Comparison of ENCODE assay signal across 1 cellular context in genomic region chr2:69013123-69013836, GRCh38.
TF ChIP-seq lines count a peak whose summit lies in the region.

Gene ANTXR1, plus strand, starts transcription at chr2:69013179. Its CDS starts 321 bp downstream, at chr2:69013500.

TF ChIP-seq in HepG2, 621 proteins besides CTCF, POLR2A, EP300 and RAD21 (continued from another document and continues in another):
- TF ChIP-seq ARID4A (CRISPR knock-in tag; IDR thresholded peaks at IDR 0.05; ENCODE audit: borderline replicate concordance): peak; percentile 56
- TF ChIP-seq ZNF138 (CRISPR knock-in tag; IDR thresholded peaks at IDR 0.05; ENCODE audit: low read depth): no peak
- TF ChIP-seq MYC (CRISPR knock-in tag; IDR thresholded peaks at IDR 0.05; ENCODE audit: borderline replicate concordance): peak; percentile 32; the same call in 1 of the 2 replicates
- TF ChIP-seq ZNF569 (CRISPR knock-in tag; IDR thresholded peaks at IDR 0.05; ENCODE audit: borderline replicate concordance): no peak
- TF ChIP-seq FOXJ3 (CRISPR knock-in tag; IDR thresholded peaks at IDR 0.05; ENCODE audit: borderline replicate concordance): no peak
- TF ChIP-seq HOMEZ (CRISPR knock-in tag; IDR thresholded peaks at IDR 0.05; ENCODE audit: low read depth): no peak
- peak; percentile 32; the same call in 1 of the 2 replicates for TF ChIP-seq KDM5A (IDR thresholded peaks at IDR 0.05; ENCODE audit: borderline replicate concordance, low read length)
- 0 out of 2 replicates have a peak, but pooled peaks have one; percentile 3 for TF ChIP-seq ZNF891 (CRISPR knock-in tag; IDR thresholded peaks at IDR 0.05)
- TF ChIP-seq ZNF75D (CRISPR knock-in tag; IDR thresholded peaks at IDR 0.05; ENCODE audit: borderline replicate concordance): no peak
- peak; percentile 91 for TF ChIP-seq NFIB (CRISPR knock-in tag; IDR thresholded peaks at IDR 0.05; ENCODE audit: borderline replicate concordance)
- TF ChIP-seq ZNF280D (CRISPR knock-in tag; IDR thresholded peaks at IDR 0.05): peak; percentile 51; the same call in 1 of the 2 replicates
- peak; percentile 92; the same call in 1 of the 2 replicates for TF ChIP-seq ZNF605 (CRISPR knock-in tag; IDR thresholded peaks at IDR 0.05)
- TF ChIP-seq SALL2 (CRISPR knock-in tag; IDR thresholded peaks at IDR 0.05): no peak; the same call in 1 of the 2 replicates
- no peak for TF ChIP-seq ADNP (CRISPR knock-in tag; IDR thresholded peaks at IDR 0.05)
- TF ChIP-seq ZNF639 (CRISPR knock-in tag; conservative IDR thresholded peaks at IDR 0.05): no peak
- TF ChIP-seq ZNF512 (CRISPR knock-in tag; IDR thresholded peaks at IDR 0.05): 0 out of 2 replicates have a peak, but pooled peaks have one; percentile 35
- no peak for TF ChIP-seq NCOA1 (CRISPR knock-in tag; IDR thresholded peaks at IDR 0.05)
- peak; percentile 83; the same call in 1 of the 2 replicates for TF ChIP-seq SIX4 (CRISPR knock-in tag; IDR thresholded peaks at IDR 0.05)
- peak; percentile 56; the same call in 1 of the 2 replicates for TF ChIP-seq ZFY (CRISPR knock-in tag; IDR thresholded peaks at IDR 0.05)
- peak; percentile 71 for TF ChIP-seq KMT2B (CRISPR knock-in tag; IDR thresholded peaks at IDR 0.05)
- TF ChIP-seq RBFOX2 (IDR thresholded peaks at IDR 0.05; ENCODE audit: low read depth, low read length): peak; percentile 58
- TF ChIP-seq ZNF800 (CRISPR knock-in tag; IDR thresholded peaks at IDR 0.05): peak; percentile 100
- TF ChIP-seq HES4 (CRISPR knock-in tag; IDR thresholded peaks at IDR 0.05; ENCODE audit: borderline replicate concordance): peak; percentile 74; the same call in 1 of the 2 replicates
- TF ChIP-seq ZNF496 (CRISPR knock-in tag; IDR thresholded peaks at IDR 0.05; ENCODE audit: insufficient replicate concordance): no peak
- no peak for TF ChIP-seq ZNF180 (CRISPR knock-in tag; IDR thresholded peaks at IDR 0.05; ENCODE audit: borderline replicate concordance, low read depth)
- TF ChIP-seq RBM39 (IDR thresholded peaks at IDR 0.05; ENCODE audit: low read depth, low read length, poor library complexity, severe bottlenecking): peak; percentile 23
- peak; percentile 62 for TF ChIP-seq ZNF407 (CRISPR knock-in tag; IDR thresholded peaks at IDR 0.05; ENCODE audit: not compliant biosample characterization)
- TF ChIP-seq NFYC (CRISPR knock-in tag; IDR thresholded peaks at IDR 0.05): no peak
- TF ChIP-seq ZMYM2 (CRISPR knock-in tag; IDR thresholded peaks at IDR 0.05): 0 out of 2 replicates have a peak, but pooled peaks have one; percentile 21
- TF ChIP-seq ZNF225 (CRISPR knock-in tag; IDR thresholded peaks at IDR 0.05): no peak; the same call in 1 of the 2 replicates
